ENCODE assay signal across 16 cellular contexts in genomic region chr2:225937625-225938024, GRCh38.
DNase-seq lines count a peak whose midpoint lies in the region; ATAC-seq and TF ChIP-seq lines count a peak whose summit lies in the region.
"Had no signal": no experiment of that assay in that cellular context is flagged by ENCODE, and none has a peak within 500 bp of the region (broad histone marks: within the 10 kb centered on the region; RNA-seq: fewer than 3 reads in every experiment).

No MANE protein-coding gene starts in this region.

- no peak for TF ChIP-seq POLR2A in IMR-90 (IDR thresholded peaks at IDR 0.05; ENCODE audit: low read depth, low read length)
- no peak for TF ChIP-seq POLR2A in spleen (IDR thresholded peaks at IDR 0.05)

- peak; percentile 4 for DNase-seq in AG08396 (ENCODE audit: low spot score)
- DNase-seq in IMR-90, result peak; percentile 36
- peak; percentile 8 for DNase-seq in astrocyte of the cerebellum (ENCODE audit: low read depth)
- peak; percentile 15 for DNase-seq in hepatocyte (ENCODE audit: low spot score)
- DNase-seq in WERI-Rb-1, result no peak
- no peak for DNase-seq in superior temporal gyrus (ENCODE audit: extremely low spot score)
- DNase-seq in omental fat pad (ENCODE audit: low spot score), result no peak
- no peak for DNase-seq in spleen
- DNase-seq: activated CD8-positive, alpha-beta T cell treated with anti-CD3 and anti-CD28 coated beads, Interleukin-2, amount 10 ng/mL, durations not matched to agents 7 days and 5 days; anterior cingulate cortex; BE2C; HCEC 1CT; Karpas-422; ovary; SHP77; T1000 had no signal

- H3K27ac ChIP-seq in IMR-90 (ENCODE audit: insufficient read depth, low read length) (no peak overlapping the region), hepatocyte (no peak overlapping the region), WERI-Rb-1 (no peak overlapping the region), spleen (no peak overlapping the region)
- H3K27ac ChIP-seq: ovary had no signal

- H4K20me1 ChIP-seq in IMR-90 (ENCODE audit: insufficient read depth, low read length) (no peaks in the 10 kb centered on the region), hepatocyte (ENCODE audit: insufficient read depth, poor library complexity, severe bottlenecking) (no peaks in the 10 kb centered on the region)

- intact Hi-C loops in IMR-90 (cut with micrococcal nuclease) (no loop called here), spleen (cut with DNase I; ENCODE audit: low total_unique reads) (no loop called here)

- no peak overlapping the region for H2BK20ac ChIP-seq in IMR-90 (ENCODE audit: low read depth, low read length)

- TF ChIP-seq CTCF in IMR-90 (conservative IDR thresholded peaks at IDR 0.05; ENCODE audit: low read depth, low read length), result no peak
- no peak for TF ChIP-seq CTCF in astrocyte of the cerebellum (IDR thresholded peaks at IDR 0.05; ENCODE audit: low read depth, low read length, missing control alignments)
- TF ChIP-seq CTCF in hepatocyte (IDR thresholded peaks at IDR 0.05; ENCODE audit: poor library complexity), result no peak
- no peak for TF ChIP-seq CTCF in WERI-Rb-1 (IDR thresholded peaks at IDR 0.05; ENCODE audit: low read depth, low read length)
- no peak for TF ChIP-seq CTCF in omental fat pad (IDR thresholded peaks at IDR 0.05)
- TF ChIP-seq CTCF in spleen (IDR thresholded peaks at IDR 0.05 in 8 of 11, conservative IDR thresholded peaks at IDR 0.05 in 3 of 11), result no peak

- no peak for TF ChIP-seq RAD21 in IMR-90 (IDR thresholded peaks at IDR 0.05; ENCODE audit: low read length)

- no peak overlapping the region for H4K91ac ChIP-seq in IMR-90 (ENCODE audit: insufficient read depth, low read depth, low read length)

- H4K5ac ChIP-seq in IMR-90 (ENCODE audit: low read depth, low read length), result no peak overlapping the region

- H2AK9ac ChIP-seq in IMR-90 (replicated peaks; ENCODE audit: low read depth, low read length, poor library complexity), result no peak overlapping the region

- no peaks in the 10 kb centered on the region for H3K9me3 ChIP-seq in IMR-90 (ENCODE audit: control insufficient read depth, insufficient read depth, low read length)
- H3K9me3 ChIP-seq in hepatocyte (ENCODE audit: low read depth), result no peaks in the 10 kb centered on the region
- no peaks in the 10 kb centered on the region for H3K9me3 ChIP-seq in WERI-Rb-1 (ENCODE audit: severe bottlenecking)
- no peaks in the 10 kb centered on the region for H3K9me3 ChIP-seq in spleen
- H3K9me3 ChIP-seq: BE2C, ovary had no signal

- H2BK5ac ChIP-seq in IMR-90 (ENCODE audit: low read depth, low read length, poor library complexity, severe bottlenecking), result no peak overlapping the region

- H3K18ac ChIP-seq in IMR-90 (ENCODE audit: low read depth, low read length), result no peak overlapping the region

- H4K8ac ChIP-seq in IMR-90 (ENCODE audit: low read depth in 2 of 2, low read length in 2 of 2), result no peak overlapping the region

- H3K36me3 ChIP-seq in IMR-90 (ENCODE audit: control insufficient read depth, insufficient read depth, low read length) (no peaks in the 10 kb centered on the region), hepatocyte (replicated peaks; ENCODE audit: insufficient read depth, low read depth) (no peaks in the 10 kb centered on the region), WERI-Rb-1 (no peaks in the 10 kb centered on the region), spleen (no peaks in the 10 kb centered on the region)
- H3K36me3 ChIP-seq: BE2C, ovary had no signal

- no peak overlapping the region for H2AK5ac ChIP-seq in IMR-90 (ENCODE audit: low read depth, low read length)

- no peaks in the 10 kb centered on the region for H3K79me2 ChIP-seq in hepatocyte

- H3K4me1 ChIP-seq in IMR-90 (ENCODE audit: control insufficient read depth, insufficient read depth, low read length), result 0 out of 2 replicates have a peak, but pooled peaks cover 2% of the 10 kb centered on the region
- H3K4me1 ChIP-seq in hepatocyte (ENCODE audit: insufficient read depth), result no peaks in the 10 kb centered on the region
- no peaks in the 10 kb centered on the region for H3K4me1 ChIP-seq in spleen
- H3K4me1 ChIP-seq: BE2C had no signal

- H3K9ac ChIP-seq in IMR-90 (ENCODE audit: low read depth, low read length), result no peak overlapping the region

- H3K79me1 ChIP-seq in IMR-90 (ENCODE audit: low read depth in 1 of 2, low read length in 2 of 2), result no peaks in the 10 kb centered on the region

- no peak overlapping the region for H3K14ac ChIP-seq in IMR-90 (replicated peaks; ENCODE audit: low read depth, low read length)

- H3K23ac ChIP-seq in IMR-90 (ENCODE audit: low read depth, low read length), result no peak overlapping the region

- no peak overlapping the region for H3K56ac ChIP-seq in IMR-90 (ENCODE audit: extremely low read depth, insufficient read depth, low read length)

- no peak overlapping the region for H2BK120ac ChIP-seq in IMR-90 (ENCODE audit: low read depth, low read length)

- H3K4ac ChIP-seq in IMR-90 (ENCODE audit: low read depth, low read length), result no peak overlapping the region

- H2BK15ac ChIP-seq in IMR-90 (ENCODE audit: low read depth, low read length), result no peak overlapping the region

- H3K9me1 ChIP-seq in IMR-90 (ENCODE audit: insufficient read depth, low read length), result no peaks in the 10 kb centered on the region

- H3K4me3 ChIP-seq in IMR-90 (ENCODE audit: insufficient read depth, low read depth, low read length) (no peak overlapping the region), astrocyte of the cerebellum (ENCODE audit: low read depth, low read length) (no peak overlapping the region), hepatocyte (no peak overlapping the region), WERI-Rb-1 (ENCODE audit: low read depth, low read length) (no peak overlapping the region), spleen (no peak overlapping the region)
- H3K4me3 ChIP-seq: ovary had no signal

- dilution Hi-C loops in IMR-90 (cut with HindIII; ENCODE audit: low sequenced_read_pairs, unreplicated experiment), result no loop called here

- in situ Hi-C loops in IMR-90 (cut with MboI; ENCODE audit: low sequenced_read_pairs), result no loop called here
- in situ Hi-C loops in astrocyte of the cerebellum (cut with HindIII; ENCODE audit: low sequenced_read_pairs), result no loop called here

- H3K4me2 ChIP-seq in IMR-90 (ENCODE audit: low read depth, low read length) (no peak overlapping the region), hepatocyte (no peak overlapping the region)

- no peak for ATAC-seq in IMR-90 (ENCODE audit: low read depth)
- no peak for ATAC-seq in omental fat pad (ENCODE audit: low FRiP score)
- ATAC-seq: activated CD8-positive, alpha-beta T cell treated with anti-CD3 and anti-CD28 coated beads, Interleukin-2, amount 10 ng/mL, durations not matched to agents 7 days and 5 days had no signal

- POLR2A ChIA-PET in IMR-90 (lab: Charles Lee; ENCODE audit: unreplicated experiment), result no interaction called here

- CTCF ChIA-PET in IMR-90 (lab: Yijun Ruan, JAX), result no interaction called here

- H3K27me3 ChIP-seq in IMR-90 (ENCODE audit: control insufficient read depth, insufficient read depth, low read length) (no peaks in the 10 kb centered on the region), hepatocyte (no peaks in the 10 kb centered on the region), WERI-Rb-1 (ENCODE audit: insufficient read depth, low read depth, severe bottlenecking) (no peaks in the 10 kb centered on the region), spleen (replicated peaks in 1 of 7) (no peaks in the 10 kb centered on the region)
- H3K27me3 ChIP-seq: BE2C, ovary had no signal

- BruUV-seq in IMR-90 (replicated peaks; lab: Mats Ljungman, UMichigan), result no TSS peak

- no peak overlapping the region for H2AFZ ChIP-seq in IMR-90 (replicated peaks; ENCODE audit: low read length, poor library complexity)
- H2AFZ ChIP-seq in hepatocyte, result no peak overlapping the region

- H3K9me2 ChIP-seq in hepatocyte (replicated peaks; ENCODE audit: insufficient read depth), result no peaks in the 10 kb centered on the region

TF ChIP-seq in IMR-90, 13 proteins besides CTCF, POLR2A, EP300 and RAD21:
- TF ChIP-seq RCOR1 (IDR thresholded peaks at IDR 0.05; ENCODE audit: insufficient replicate concordance, low read length) (no peak), NFE2L2 (IDR thresholded peaks at IDR 0.05; ENCODE audit: low read depth, low read length) (no peak), RFX5 (IDR thresholded peaks at IDR 0.05; ENCODE audit: low read depth, low read length) (no peak), FOS (IDR thresholded peaks at IDR 0.05; ENCODE audit: low read depth, low read length) (no peak), BHLHE40 (IDR thresholded peaks at IDR 0.05; ENCODE audit: low read depth, low read length) (no peak), CEBPB (IDR thresholded peaks at IDR 0.05; ENCODE audit: low read depth, low read length) (no peak), SMC3 (IDR thresholded peaks at IDR 0.05; ENCODE audit: low read depth, low read length) (no peak), MAFK (IDR thresholded peaks at IDR 0.05; ENCODE audit: low read depth, low read length) (no peak), MAZ (IDR thresholded peaks at IDR 0.05; ENCODE audit: borderline replicate concordance, low read depth, low read length) (no peak), MXI1 (IDR thresholded peaks at IDR 0.05; ENCODE audit: borderline replicate concordance, low read depth, low read length) (no peak), CHD1 (IDR thresholded peaks at IDR 0.05; ENCODE audit: low read depth, low read length) (no peak)
- TF ChIP-seq, protein P1, sequence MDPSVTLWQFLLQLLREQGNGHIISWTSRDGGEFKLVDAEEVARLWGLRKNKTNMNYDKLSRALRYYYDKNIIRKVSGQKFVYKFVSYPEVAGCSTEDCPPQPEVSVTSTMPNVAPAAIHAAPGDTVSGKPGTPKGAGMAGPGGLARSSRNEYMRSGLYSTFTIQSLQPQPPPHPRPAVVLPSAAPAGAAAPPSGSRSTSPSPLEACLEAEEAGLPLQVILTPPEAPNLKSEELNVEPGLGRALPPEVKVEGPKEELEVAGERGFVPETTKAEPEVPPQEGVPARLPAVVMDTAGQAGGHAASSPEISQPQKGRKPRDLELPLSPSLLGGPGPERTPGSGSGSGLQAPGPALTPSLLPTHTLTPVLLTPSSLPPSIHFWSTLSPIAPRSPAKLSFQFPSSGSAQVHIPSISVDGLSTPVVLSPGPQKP (IDR thresholded peaks at IDR 0.05; ENCODE audit: borderline replicate concordance, low read depth, low read length), result no peak
- TF ChIP-seq, protein P2, sequence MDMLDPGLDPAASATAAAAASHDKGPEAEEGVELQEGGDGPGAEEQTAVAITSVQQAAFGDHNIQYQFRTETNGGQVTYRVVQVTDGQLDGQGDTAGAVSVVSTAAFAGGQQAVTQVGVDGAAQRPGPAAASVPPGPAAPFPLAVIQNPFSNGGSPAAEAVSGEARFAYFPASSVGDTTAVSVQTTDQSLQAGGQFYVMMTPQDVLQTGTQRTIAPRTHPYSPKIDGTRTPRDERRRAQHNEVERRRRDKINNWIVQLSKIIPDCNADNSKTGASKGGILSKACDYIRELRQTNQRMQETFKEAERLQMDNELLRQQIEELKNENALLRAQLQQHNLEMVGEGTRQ (IDR thresholded peaks at IDR 0.05; ENCODE audit: low read depth, low read length), result no peak

Comparison
In these comparisons a context has a peak if more than half of its experiments do, and no peak if none do; other contexts are left out.
1. DNase-seq: peak in AG08396 (single experiment), IMR-90 (single experiment), astrocyte of the cerebellum (single experiment) and hepatocyte (single experiment); none in WERI-Rb-1 (single experiment), superior temporal gyrus (single experiment), omental fat pad (single experiment) and spleen (single experiment).